In the genomic region with DNA sequence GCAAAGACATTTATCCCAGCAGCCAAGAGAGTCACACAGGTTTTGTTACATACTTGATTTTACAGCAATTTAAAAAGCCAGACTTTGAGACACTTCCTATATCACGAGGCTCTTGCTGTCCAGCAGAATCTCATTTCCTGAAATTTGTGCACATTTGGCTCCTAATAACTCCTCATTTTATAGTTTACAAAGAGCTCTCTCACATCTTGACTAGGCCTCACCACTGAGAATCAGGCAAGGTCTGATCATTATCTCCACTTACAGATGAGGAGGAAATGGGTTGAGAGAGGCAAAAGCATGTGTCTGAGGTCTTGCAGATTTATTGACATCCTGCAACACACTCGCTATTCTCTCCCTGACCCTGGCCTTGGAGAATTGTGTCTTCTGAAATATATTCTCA, we compare ENCODE assay signal across 33 cellular contexts.
DNase-seq lines count a peak whose midpoint lies in the region; ATAC-seq and TF ChIP-seq lines count a peak whose summit lies in the region.
"Had no signal": no experiment of that assay in that cellular context is flagged by ENCODE, and none has a peak within 500 bp of the region (broad histone marks: within the 10 kb centered on the region; RNA-seq: fewer than 3 reads in every experiment).

No MANE protein-coding gene starts in this region.

- intact Hi-C loops in dendritic cell treated with granulocyte-macrophage colony-stimulating factor and Interleukin-4, amounts not matched to agents 40 ng/mL and 50 ng/mL, for 4 days (cut with micrococcal nuclease) = loop anchor here (10.0 kb wide), 2 partner anchors 97 to 423 kb away; partner anchors contain the start of gene MAFB

- peak; percentile 87 for ATAC-seq in DND-41 (ENCODE audit: insufficient read depth, low read depth)
- ATAC-seq in HG02973 (IDR thresholded peaks at IDR 0.05; ENCODE audit: unreplicated experiment) = no peak
- ATAC-seq: left lung; naive thymus-derived CD4-positive, alpha-beta T cell; psoas muscle; sciatic nerve had no signal

- no peaks in the 10 kb centered on the region for H3K9me3 ChIP-seq in DND-41 (ENCODE audit: insufficient read depth, low read length, severe bottlenecking)
- no peaks in the 10 kb centered on the region for H3K9me3 ChIP-seq in OCI-LY3 (ENCODE audit: insufficient read depth, low read length)
- H3K9me3 ChIP-seq: BE2C, left lung, psoas muscle, tibial artery had no signal

- peaks cover 19% of the 10 kb centered on the region for H3K4me1 ChIP-seq in DND-41 (ENCODE audit: insufficient read depth, low read length)
- no peaks in the 10 kb centered on the region for H3K4me1 ChIP-seq in OCI-LY3 (ENCODE audit: low read length)
- H3K4me1 ChIP-seq: BE2C, psoas muscle, tibial artery had no signal

- no peak overlapping the region for H3K4me3 Mint-ChIP-seq in dendritic cell treated with granulocyte-macrophage colony-stimulating factor and Interleukin-4, amounts not matched to agents 40 ng/mL and 50 ng/mL, for 4 days
- no peak overlapping the region for H3K4me3 Mint-ChIP-seq in mesothelial cell of epicardium
- H3K4me3 Mint-ChIP-seq: activated naive CD8-positive, alpha-beta T cell treated with anti-CD3 and anti-CD28 coated beads, Interleukin-2, amount 10 ng/mL, durations not matched to agents 7 days and 5 days; activated T-cell treated with anti-CD3 and anti-CD28 coated beads, Interleukin-2, amount 50 U/mL, for 24 hours; CD8-positive, alpha-beta memory T cell; H9; immature natural killer cell; naive thymus-derived CD4-positive, alpha-beta T cell had no signal

- H3K9me3 Mint-ChIP-seq in dendritic cell treated with granulocyte-macrophage colony-stimulating factor and Interleukin-4, amounts not matched to agents 40 ng/mL and 50 ng/mL, for 4 days = no peaks in the 10 kb centered on the region
- no peaks in the 10 kb centered on the region for H3K9me3 Mint-ChIP-seq in mesothelial cell of epicardium
- H3K9me3 Mint-ChIP-seq: activated naive CD8-positive, alpha-beta T cell treated with anti-CD3 and anti-CD28 coated beads, Interleukin-2, amount 10 ng/mL, durations not matched to agents 7 days and 5 days; activated T-cell treated with anti-CD3 and anti-CD28 coated beads, Interleukin-2, amount 50 U/mL, for 24 hours; H9 had no signal

- H3K27me3 ChIP-seq in DND-41 (ENCODE audit: insufficient read depth, low read length, poor library complexity) (no peaks in the 10 kb centered on the region), OCI-LY3 (ENCODE audit: low read depth, low read length) (peaks cover 18% of the 10 kb centered on the region; the same call in 1 of the 2 replicates)
- H3K27me3 ChIP-seq: BE2C, left lung, tibial artery had no signal

- peak overlapping the region; percentile 88 for H3K27ac Mint-ChIP-seq in dendritic cell treated with granulocyte-macrophage colony-stimulating factor and Interleukin-4, amounts not matched to agents 40 ng/mL and 50 ng/mL, for 4 days
- peak overlapping the region; percentile 11 for H3K27ac Mint-ChIP-seq in mesothelial cell of epicardium
- H3K27ac Mint-ChIP-seq: activated naive CD8-positive, alpha-beta T cell treated with anti-CD3 and anti-CD28 coated beads, Interleukin-2, amount 10 ng/mL, durations not matched to agents 7 days and 5 days; activated T-cell treated with anti-CD3 and anti-CD28 coated beads, Interleukin-2, amount 50 U/mL, for 24 hours; CD8-positive, alpha-beta memory T cell; immature natural killer cell; naive thymus-derived CD4-positive, alpha-beta T cell had no signal

- H3K4me1 Mint-ChIP-seq in dendritic cell treated with granulocyte-macrophage colony-stimulating factor and Interleukin-4, amounts not matched to agents 40 ng/mL and 50 ng/mL, for 4 days (ENCODE audit: low read depth) = peaks cover 43% of the 10 kb centered on the region
- peaks cover 26% of the 10 kb centered on the region for H3K4me1 Mint-ChIP-seq in mesothelial cell of epicardium
- H3K4me1 Mint-ChIP-seq: activated naive CD8-positive, alpha-beta T cell treated with anti-CD3 and anti-CD28 coated beads, Interleukin-2, amount 10 ng/mL, durations not matched to agents 7 days and 5 days; CD8-positive, alpha-beta memory T cell; immature natural killer cell had no signal

- H3K79me2 ChIP-seq in DND-41 (ENCODE audit: insufficient read depth, low read length) (no peaks in the 10 kb centered on the region), OCI-LY3 (ENCODE audit: low read length) (no peaks in the 10 kb centered on the region)

- H3K4me2 ChIP-seq in DND-41 (ENCODE audit: insufficient read depth, low read length) (no peak overlapping the region), OCI-LY3 (ENCODE audit: low read length) (no peak overlapping the region)
- H3K4me2 ChIP-seq: KMS-11 had no signal

- H3K27me3 Mint-ChIP-seq in dendritic cell treated with granulocyte-macrophage colony-stimulating factor and Interleukin-4, amounts not matched to agents 40 ng/mL and 50 ng/mL, for 4 days = peaks cover 8% of the 10 kb centered on the region
- no peaks in the 10 kb centered on the region for H3K27me3 Mint-ChIP-seq in mesothelial cell of epicardium (ENCODE audit: low read depth)
- H3K27me3 Mint-ChIP-seq: activated naive CD8-positive, alpha-beta T cell treated with anti-CD3 and anti-CD28 coated beads, Interleukin-2, amount 10 ng/mL, durations not matched to agents 7 days and 5 days; activated T-cell treated with anti-CD3 and anti-CD28 coated beads, Interleukin-2, amount 50 U/mL, for 24 hours; CD8-positive, alpha-beta memory T cell had no signal

- no peak overlapping the region for H3K4me3 ChIP-seq in DND-41 (ENCODE audit: low read depth in 1 of 2, low read length in 2 of 2)
- H3K4me3 ChIP-seq in OCI-LY3 (ENCODE audit: low read length) = no peak overlapping the region
- H3K4me3 ChIP-seq: left lung, psoas muscle, tibial artery had no signal

- no peak for TF ChIP-seq CTCF in DND-41 (IDR thresholded peaks at IDR 0.05; ENCODE audit: borderline replicate concordance, extremely low read depth, low read length, poor library complexity, severe bottlenecking)
- TF ChIP-seq CTCF in OCI-LY3 (IDR thresholded peaks at IDR 0.05; ENCODE audit: low read depth, low read length) = no peak
- TF ChIP-seq CTCF in mesothelial cell of epicardium (IDR thresholded peaks at IDR 0.05; ENCODE audit: unreplicated experiment) = no peak

- H2AFZ ChIP-seq in DND-41 (ENCODE audit: low read depth, low read length) = peak overlapping the region; percentile 57
- H2AFZ ChIP-seq in OCI-LY3 (ENCODE audit: low read depth, low read length) = peak overlapping the region; percentile 22; the same call in 1 of the 2 replicates

- no peaks in the 10 kb centered on the region for H3K36me3 Mint-ChIP-seq in dendritic cell treated with granulocyte-macrophage colony-stimulating factor and Interleukin-4, amounts not matched to agents 40 ng/mL and 50 ng/mL, for 4 days (ENCODE audit: low read depth)
- H3K36me3 Mint-ChIP-seq in mesothelial cell of epicardium = no peaks in the 10 kb centered on the region
- H3K36me3 Mint-ChIP-seq: activated naive CD8-positive, alpha-beta T cell treated with anti-CD3 and anti-CD28 coated beads, Interleukin-2, amount 10 ng/mL, durations not matched to agents 7 days and 5 days; CD8-positive, alpha-beta memory T cell; immature natural killer cell; naive thymus-derived CD4-positive, alpha-beta T cell had no signal

- DNase-seq in DND-41 = peak; percentile 35
- no peak for DNase-seq in mesothelial cell of epicardium (ENCODE audit: low spot score in 2 of 2, unreplicated experiment in 2 of 2)
- no peak for DNase-seq in H4 (ENCODE audit: low spot score)
- DNase-seq in kidney glomerular epithelial cell (lab: John Stamatoyannopoulos, UW) = no peak
- DNase-seq: activated CD4-positive, alpha-beta T cell treated with anti-CD3 and anti-CD28 coated beads for 48 hours; activated effector memory CD4-positive, alpha-beta T cell treated with anti-CD3 and anti-CD28 coated beads, Interleukin-2, amount 50 U/mL, for 16 hours; activated naive CD8-positive, alpha-beta T cell treated with anti-CD3 and anti-CD28 coated beads, Interleukin-2, amount 10 ng/mL, durations not matched to agents 7 days and 5 days; activated T-cell treated with anti-CD3 and anti-CD28 coated beads, Interleukin-2, amount 50 U/mL, for 24 hours; aorta; BE2C; CD8-positive, alpha-beta memory T cell; DMS 273 treated with DMSO at 0.1 percent for 48 hours; effector CD4-positive, alpha-beta T cell; H9; immature natural killer cell; left lung; MM.1S; naive thymus-derived CD4-positive, alpha-beta T cell; NCI-H1417; NCI-H2029 treated with DMSO at 0.1 percent for 48 hours; NCI-H226; NCI-H69; nucleus accumbens; psoas muscle; RPMI8226; stimulated activated CD4-positive, alpha-beta T cell treated with anti-CD3 and anti-CD28 coated beads, Interleukin-4, amount 100 ng/mL, for 24 hours; tibial artery; WERI-Rb-1 had no signal

- H3K9ac ChIP-seq in DND-41 (ENCODE audit: low read depth, low read length) (no peak overlapping the region), OCI-LY3 (ENCODE audit: low read length) (no peak overlapping the region)
- H3K9ac ChIP-seq: KMS-11 had no signal

- no peaks in the 10 kb centered on the region for H4K20me1 ChIP-seq in DND-41 (ENCODE audit: insufficient read depth, low read length)
- H4K20me1 ChIP-seq in OCI-LY3 (ENCODE audit: insufficient read depth, low read length) = no peaks in the 10 kb centered on the region

- H3K36me3 ChIP-seq in DND-41 (ENCODE audit: insufficient read depth, low read length) = no peaks in the 10 kb centered on the region
- no peaks in the 10 kb centered on the region for H3K36me3 ChIP-seq in OCI-LY3 (replicated peaks; ENCODE audit: low read depth, low read length)
- H3K36me3 ChIP-seq: BE2C, left lung, tibial artery, WERI-Rb-1 had no signal

- H3K27ac ChIP-seq in DND-41 (ENCODE audit: low read length) (peak overlapping the region; percentile 52), OCI-LY3 (ENCODE audit: low read length) (no peak overlapping the region)
- H3K27ac ChIP-seq: KMS-11, left lung, psoas muscle, tibial artery, WERI-Rb-1 had no signal
